In genomic region chr9:99253772-99254431, GRCh38 we compare ENCODE assay signal across 1 cellular context.
TF ChIP-seq lines count a peak whose summit lies in the region.

No MANE protein-coding gene starts in this region.

TF ChIP-seq in K562, 482 proteins besides CTCF, POLR2A, EP300 and RAD21 (continued from another document and continues in another):
- TF ChIP-seq ZBTB40 (IDR thresholded peaks at IDR 0.05) (no peak), ZBTB40 (CRISPR knock-in tag; IDR thresholded peaks at IDR 0.05) (no peak), E2F4 (CRISPR knock-in tag; IDR thresholded peaks at IDR 0.05; ENCODE audit: low read depth) (no peak), SLC30A9 (CRISPR knock-in tag; IDR thresholded peaks at IDR 0.05) (no peak), ZNF316 (IDR thresholded peaks at IDR 0.05) (peak; percentile 36; the same call in 1 of the 2 replicates), C11orf30 (IDR thresholded peaks at IDR 0.05; ENCODE audit: low read depth) (peak; percentile 8; the same call in 1 of the 2 replicates), E2F6 (IDR thresholded peaks at IDR 0.05; ENCODE audit: borderline replicate concordance in 1 of 2, extremely low read depth in 1 of 2, insufficient read depth in 1 of 2, insufficient read length in 1 of 2, low read depth in 1 of 2, low read length in 1 of 2, poor library complexity in 1 of 2, severe bottlenecking in 1 of 2) (peak in 1 of 2 experiments; percentile 9), MAFK (IDR thresholded peaks at IDR 0.05; ENCODE audit: low read length) (0 out of 2 replicates have a peak, but pooled peaks have one; percentile 14), ZNF143 (CRISPR knock-in tag; IDR thresholded peaks at IDR 0.05) (no peak), NFE2 (IDR thresholded peaks at IDR 0.05; ENCODE audit: low read depth) (peak; percentile 68), PHF20 (IDR thresholded peaks at IDR 0.05; ENCODE audit: partially characterized antibody) (no peak), PHB2 (IDR thresholded peaks at IDR 0.05; ENCODE audit: low read depth) (no peak), MGA (IDR thresholded peaks at IDR 0.05) (0 out of 2 replicates have a peak, but pooled peaks have one; percentile 33), ARID2 (IDR thresholded peaks at IDR 0.05) (no peak), GABPA (tag; conservative IDR thresholded peaks at IDR 0.05; ENCODE audit: low read depth) (no peak), ZNF217 (CRISPR knock-in tag; IDR thresholded peaks at IDR 0.05) (no peak), DACH1 (IDR thresholded peaks at IDR 0.05; ENCODE audit: partially characterized antibody) (no peak), VEZF1 (CRISPR knock-in tag; IDR thresholded peaks at IDR 0.05) (0 out of 2 replicates have a peak, but pooled peaks have one; percentile 3), HMG20A (CRISPR knock-in tag; conservative IDR thresholded peaks at IDR 0.05) (no peak), MAX (CRISPR knock-in tag; IDR thresholded peaks at IDR 0.05) (peak; percentile 50; the same call in 1 of the 2 replicates), ZBTB12 (CRISPR knock-in tag; IDR thresholded peaks at IDR 0.05) (no peak), MAFG (tag; conservative IDR thresholded peaks at IDR 0.05) (0 out of 2 replicates have a peak, but pooled peaks have one; percentile 22)
